ENCODE assay signal across 18 cellular contexts in genomic region chr5:158975363-158975762, GRCh38.
"Had no signal": no experiment of that assay in that cellular context is flagged by ENCODE, and none has a peak within 500 bp of the region (broad histone marks: within the 10 kb centered on the region; RNA-seq: fewer than 3 reads in every experiment).

No MANE protein-coding gene starts in this region.

- H3K27ac Mint-ChIP-seq: activated CD4-positive, alpha-beta memory T cell treated with anti-CD3 and anti-CD28 coated beads for 36 hours; activated CD4-positive, alpha-beta T cell treated with anti-CD3 and anti-CD28 coated beads for 36 hours; activated naive CD8-positive, alpha-beta T cell treated with anti-CD3 and anti-CD28 coated beads, Interleukin-2, amount 10 ng/mL, durations not matched to agents 7 days and 5 days; natural killer cell; progenitor cell of endocrine pancreas; stimulated activated naive CD8-positive, alpha-beta T cell treated with anti-CD3 and anti-CD28 coated beads, Interleukin-15, amount 100 ng/mL, for 72 hours had no signal

- H3K4me1 ChIP-seq: colonic mucosa had no signal

- H3K27me3 Mint-ChIP-seq: progenitor cell of endocrine pancreas; stimulated activated naive CD8-positive, alpha-beta T cell treated with anti-CD3 and anti-CD28 coated beads, Interleukin-15, amount 100 ng/mL, for 72 hours had no signal

- ATAC-seq: activated CD4-positive, alpha-beta T cell treated with anti-CD3 and anti-CD28 coated beads for 36 hours; natural killer cell; stimulated activated naive CD8-positive, alpha-beta T cell treated with anti-CD3 and anti-CD28 coated beads, Interleukin-15, amount 100 ng/mL, for 72 hours had no signal

- H3K4me1 Mint-ChIP-seq: activated CD4-positive, alpha-beta T cell treated with anti-CD3 and anti-CD28 coated beads for 36 hours; activated naive CD8-positive, alpha-beta T cell treated with anti-CD3 and anti-CD28 coated beads, Interleukin-2, amount 10 ng/mL, durations not matched to agents 7 days and 5 days; natural killer cell had no signal

- H3K36me3 Mint-ChIP-seq: activated CD4-positive, alpha-beta memory T cell treated with anti-CD3 and anti-CD28 coated beads for 36 hours; activated naive CD8-positive, alpha-beta T cell treated with anti-CD3 and anti-CD28 coated beads, Interleukin-2, amount 10 ng/mL, durations not matched to agents 7 days and 5 days; natural killer cell had no signal

- DNase-seq: activated CD4-positive, alpha-beta memory T cell treated with anti-CD3 and anti-CD28 coated beads for 36 hours; activated CD4-positive, alpha-beta T cell treated with anti-CD3 and anti-CD28 coated beads for 36 hours; activated naive CD4-positive, alpha-beta T cell treated with Interleukin-2 at 50 U/mL for 16 hours; activated naive CD8-positive, alpha-beta T cell treated with anti-CD3 and anti-CD28 coated beads, Interleukin-2, amount 10 ng/mL, durations not matched to agents 7 days and 5 days; activated T-cell treated with anti-CD3 and anti-CD28 coated beads for 4 hours; amygdala; central memory CD4-positive, alpha-beta T cell; colonic mucosa; heart left ventricle; mesendoderm; natural killer cell; nucleus accumbens; stimulated activated CD4-positive, alpha-beta T cell treated with anti-CD3 and anti-CD28 coated beads, Interleukin-2, amount 100 ng/mL, for 24 hours; stimulated activated naive CD8-positive, alpha-beta T cell treated with anti-CD3 and anti-CD28 coated beads, Interleukin-15, amount 100 ng/mL, for 72 hours; upper lobe of right lung had no signal

- H3K27me3 ChIP-seq: brain microvascular endothelial cell, colonic mucosa, heart left ventricle, right atrium auricular region, upper lobe of right lung had no signal

- H3K27ac ChIP-seq: brain microvascular endothelial cell, colonic mucosa, right atrium auricular region, upper lobe of right lung had no signal

- H3K4me3 ChIP-seq: colonic mucosa, heart left ventricle, right atrium auricular region, upper lobe of right lung had no signal

- H3K9me3 ChIP-seq: colonic mucosa, heart left ventricle, right atrium auricular region, upper lobe of right lung had no signal

- H3K4me3 Mint-ChIP-seq: activated CD4-positive, alpha-beta memory T cell treated with anti-CD3 and anti-CD28 coated beads for 36 hours; activated CD4-positive, alpha-beta T cell treated with anti-CD3 and anti-CD28 coated beads for 36 hours; activated naive CD8-positive, alpha-beta T cell treated with anti-CD3 and anti-CD28 coated beads, Interleukin-2, amount 10 ng/mL, durations not matched to agents 7 days and 5 days; natural killer cell; stimulated activated naive CD8-positive, alpha-beta T cell treated with anti-CD3 and anti-CD28 coated beads, Interleukin-15, amount 100 ng/mL, for 72 hours had no signal

- H3K36me3 ChIP-seq: brain microvascular endothelial cell, colonic mucosa, heart left ventricle, right atrium auricular region, upper lobe of right lung had no signal

- H3K9me3 Mint-ChIP-seq: activated CD4-positive, alpha-beta memory T cell treated with anti-CD3 and anti-CD28 coated beads for 36 hours; activated naive CD8-positive, alpha-beta T cell treated with anti-CD3 and anti-CD28 coated beads, Interleukin-2, amount 10 ng/mL, durations not matched to agents 7 days and 5 days; natural killer cell; stimulated activated naive CD8-positive, alpha-beta T cell treated with anti-CD3 and anti-CD28 coated beads, Interleukin-15, amount 100 ng/mL, for 72 hours had no signal
